Comparison of ENCODE assay signal across 25 cellular contexts in genomic region chr2:147026261-147026660, GRCh38.
DNase-seq lines count a peak whose midpoint lies in the region; ATAC-seq and TF ChIP-seq lines count a peak whose summit lies in the region.
"Had no signal": no experiment of that assay in that cellular context is flagged by ENCODE, and none has a peak within 500 bp of the region (broad histone marks: within the 10 kb centered on the region; RNA-seq: fewer than 3 reads in every experiment).

No MANE protein-coding gene starts in this region.

- H2AFZ ChIP-seq in fibroblast of lung (ENCODE audit: low read length), result no peak overlapping the region
- H2AFZ ChIP-seq in osteoblast (ENCODE audit: low read length), result no peak overlapping the region

- H3K9me3 ChIP-seq in fibroblast of lung (ENCODE audit: control insufficient read depth, insufficient read depth, low read depth, low read length) (no peaks in the 10 kb centered on the region), osteoblast (ENCODE audit: low read depth, low read length) (peaks cover 2% of the 10 kb centered on the region)
- H3K9me3 ChIP-seq: BE2C, SJSA1 had no signal

- no TSS peak for BruUV-seq in MCF 10A (replicated peaks; lab: Mats Ljungman, UMichigan)

- ATAC-seq in SK-N-SH treated with all-trans-retinoic acid at 6 μM for 48 hours, result peak; percentile 32; the same call in 2 of the 3 replicates
- no peak for ATAC-seq in HG02973 (IDR thresholded peaks at IDR 0.05; ENCODE audit: unreplicated experiment)
- ATAC-seq: GM12878, HepG2, Right ventricle myocardium inferior had no signal

- H3K27ac Mint-ChIP-seq in MCF 10A (ENCODE audit: low read depth, unreplicated experiment), result no peak overlapping the region
- H3K27ac Mint-ChIP-seq: CD4-positive, CD25-positive, alpha-beta regulatory T cell; H9 had no signal

- H3K36me3 Mint-ChIP-seq in MCF 10A (ENCODE audit: insufficient read depth, unreplicated experiment), result peaks cover 6% of the 10 kb centered on the region
- H3K36me3 Mint-ChIP-seq: CD4-positive, CD25-positive, alpha-beta regulatory T cell had no signal

- peaks cover 28% of the 10 kb centered on the region for H3K4me1 Mint-ChIP-seq in MCF 10A (ENCODE audit: insufficient read depth, unreplicated experiment)
- H3K4me1 Mint-ChIP-seq: CD4-positive, CD25-positive, alpha-beta regulatory T cell had no signal

- H3K27me3 ChIP-seq in fibroblast of lung (ENCODE audit: control insufficient read depth, insufficient read depth, low read length) (no peaks in the 10 kb centered on the region), osteoblast (ENCODE audit: insufficient read depth, low read length) (no peaks in the 10 kb centered on the region)
- H3K27me3 ChIP-seq: BE2C, SJSA1 had no signal

- H3K9me3 Mint-ChIP-seq in MCF 10A (ENCODE audit: unreplicated experiment), result peaks cover 7% of the 10 kb centered on the region

- H3K4me1 ChIP-seq in fibroblast of lung (ENCODE audit: control insufficient read depth, extremely low read depth, insufficient read depth, low read length), result peaks cover 16% of the 10 kb centered on the region
- H3K4me1 ChIP-seq in osteoblast (ENCODE audit: insufficient read depth, low read length), result peaks cover 27% of the 10 kb centered on the region
- H3K4me1 ChIP-seq: BE2C, SJSA1 had no signal

- H4K20me1 ChIP-seq in fibroblast of lung (ENCODE audit: control insufficient read depth, extremely low read depth, insufficient read depth, low read length) (no peaks in the 10 kb centered on the region), osteoblast (ENCODE audit: insufficient read depth, low read length) (no peaks in the 10 kb centered on the region)

- TF ChIP-seq CTCF in fibroblast of lung (conservative IDR thresholded peaks at IDR 0.05 in 1 of 2, IDR thresholded peaks at IDR 0.05 in 1 of 2; ENCODE audit: low read depth in 1 of 2, low read length in 2 of 2), result no peak
- TF ChIP-seq CTCF in osteoblast (IDR thresholded peaks at IDR 0.05; ENCODE audit: extremely low read depth, low read depth, low read length), result no peak
- no peak for TF ChIP-seq CTCF in MCF 10A (IDR thresholded peaks at IDR 0.05; ENCODE audit: unreplicated experiment)

- intact Hi-C loops in MCF 10A (cut with micrococcal nuclease), result no loop called here

- H3K36me3 ChIP-seq in fibroblast of lung (ENCODE audit: control insufficient read depth, insufficient read depth, low read length), result no peaks in the 10 kb centered on the region
- H3K36me3 ChIP-seq in osteoblast (ENCODE audit: insufficient read depth, low read length), result no peaks in the 10 kb centered on the region
- H3K36me3 ChIP-seq: BE2C, SJSA1 had no signal

- no peak overlapping the region for H3K4me3 Mint-ChIP-seq in MCF 10A (ENCODE audit: unreplicated experiment)
- H3K4me3 Mint-ChIP-seq: CD4-positive, CD25-positive, alpha-beta regulatory T cell; H9 had no signal

- DNase-seq in GM03348 (ENCODE audit: low spot score) (peak; percentile 11), fibroblast of lung (ENCODE audit: low read depth in 2 of 2) (peak in 1 of 2 donors; percentile 30), osteoblast (ENCODE audit: insufficient read length, low spot score, missing footprints) (no peak), MCF 10A (ENCODE audit: unreplicated experiment) (no peak), cerebellar nuclear complex (lab: John Stamatoyannopoulos, UW) (no peak)
- no peak for DNase-seq in stimulated activated CD4-positive, alpha-beta T cell treated with anti-CD3 and anti-CD28 coated beads, Interleukin-2, amount 100 ng/mL, for 24 hours
- DNase-seq: BE2C; CD4-positive, CD25-positive, alpha-beta regulatory T cell; COR-L47; DMS 273 treated with DMSO at 0.1 percent for 48 hours; H9; KBM-7; NCI-H1092; NCI-H1436; NCI-H2029 treated with DMSO at 0.1 percent for 48 hours; NCI-H510A treated with DMSO at 0.1 percent for 48 hours; NCI-H748 treated with DMSO at 0.1 percent for 48 hours; NK-92 treated with Interleukin-12 subunit alpha and Interleukin-12 subunit beta, amount 100 ng/mL, for 24 hours had no signal

- H3K79me2 ChIP-seq in fibroblast of lung (ENCODE audit: control insufficient read depth, insufficient read depth, low read length), result no peaks in the 10 kb centered on the region
- H3K79me2 ChIP-seq in osteoblast (ENCODE audit: insufficient read depth, low read length), result no peaks in the 10 kb centered on the region

- H3K4me3 ChIP-seq in fibroblast of lung (replicated peaks in 1 of 4; ENCODE audit: control extremely low read depth in 1 of 4, insufficient read depth in 1 of 4, low read depth in 3 of 4, low read length in 4 of 4), result no peak overlapping the region
- H3K4me3 ChIP-seq in osteoblast (ENCODE audit: insufficient read depth, low read length), result no peak overlapping the region
- H3K4me3 ChIP-seq: GM12878, SJSA1 had no signal

- no peaks in the 10 kb centered on the region for H3K27me3 Mint-ChIP-seq in MCF 10A (ENCODE audit: insufficient read depth, unreplicated experiment)
- H3K27me3 Mint-ChIP-seq: CD4-positive, CD25-positive, alpha-beta regulatory T cell had no signal

- H3K4me2 ChIP-seq in fibroblast of lung (ENCODE audit: extremely low read depth, insufficient read depth, low read length) (peak overlapping the region; percentile 45), osteoblast (ENCODE audit: insufficient read depth, low read length) (peak overlapping the region; percentile 26)

- H3K27ac ChIP-seq in fibroblast of lung (ENCODE audit: insufficient read depth, low read length) (peak overlapping the region; percentile 49), osteoblast (ENCODE audit: low read depth, low read length) (peak overlapping the region; percentile 81)
- H3K27ac ChIP-seq: HL-60, SJSA1 had no signal

- no peak overlapping the region for H3K9ac ChIP-seq in fibroblast of lung (ENCODE audit: insufficient read depth, low read length)

- POLR2A ChIA-PET in MCF 10A (lab: Yijun Ruan, JAX), result interaction anchor here (1.3 to 2.3 kb wide), 3 partner anchors 9 to 852 kb away, joined by 4 to 8 read pairs (median 4); no protein-coding TSS in a partner anchor

- CTCF ChIA-PET in MCF 10A (lab: Yijun Ruan, JAX), result interaction anchor here (0.6 to 1.0 kb wide), 3 partner anchors 12 to 313 kb away, joined by 3 to 5 read pairs (median 3); no protein-coding TSS in a partner anchor

TF ChIP-seq in SK-N-SH treated with all-trans-retinoic acid at 6 μM for 48 hours, 23 proteins besides CTCF, POLR2A, EP300 and RAD21 (continues in another document):
- TF ChIP-seq BACH2 (CRISPR knock-in tag; IDR thresholded peaks at IDR 0.05; ENCODE audit: borderline replicate concordance) (no peak), OSR1 (CRISPR knock-in tag; IDR thresholded peaks at IDR 0.05) (no peak), SNAI2 (CRISPR knock-in tag; IDR thresholded peaks at IDR 0.05) (no peak), CREB5 (CRISPR knock-in tag; IDR thresholded peaks at IDR 0.05; ENCODE audit: low read depth) (no peak), ISL1 (CRISPR knock-in tag; IDR thresholded peaks at IDR 0.05) (no peak), PPARA (CRISPR knock-in tag; IDR thresholded peaks at IDR 0.05; ENCODE audit: borderline replicate concordance) (no peak), TOX (CRISPR knock-in tag; IDR thresholded peaks at IDR 0.05; ENCODE audit: borderline replicate concordance) (no peak), ESRRG (CRISPR knock-in tag; IDR thresholded peaks at IDR 0.05) (no peak), ZNF565 (CRISPR knock-in tag; conservative IDR thresholded peaks at IDR 0.05; ENCODE audit: low read depth) (no peak)
- TF ChIP-seq, protein P1, sequence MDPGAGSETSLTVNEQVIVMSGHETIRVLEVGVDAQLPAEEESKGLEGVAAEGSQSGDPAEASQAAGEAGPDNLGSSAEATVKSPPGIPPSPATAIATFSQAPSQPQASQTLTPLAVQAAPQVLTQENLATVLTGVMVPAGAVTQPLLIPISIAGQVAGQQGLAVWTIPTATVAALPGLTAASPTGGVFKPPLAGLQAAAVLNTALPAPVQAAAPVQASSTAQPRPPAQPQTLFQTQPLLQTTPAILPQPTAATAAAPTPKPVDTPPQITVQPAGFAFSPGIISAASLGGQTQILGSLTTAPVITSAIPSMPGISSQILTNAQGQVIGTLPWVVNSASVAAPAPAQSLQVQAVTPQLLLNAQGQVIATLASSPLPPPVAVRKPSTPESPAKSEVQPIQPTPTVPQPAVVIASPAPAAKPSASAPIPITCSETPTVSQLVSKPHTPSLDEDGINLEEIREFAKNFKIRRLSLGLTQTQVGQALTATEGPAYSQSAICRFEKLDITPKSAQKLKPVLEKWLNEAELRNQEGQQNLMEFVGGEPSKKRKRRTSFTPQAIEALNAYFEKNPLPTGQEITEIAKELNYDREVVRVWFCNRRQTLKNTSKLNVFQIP (CRISPR knock-in tag; IDR thresholded peaks at IDR 0.05; ENCODE audit: borderline replicate concordance, low read depth), result no peak
